In the genomic region with DNA sequence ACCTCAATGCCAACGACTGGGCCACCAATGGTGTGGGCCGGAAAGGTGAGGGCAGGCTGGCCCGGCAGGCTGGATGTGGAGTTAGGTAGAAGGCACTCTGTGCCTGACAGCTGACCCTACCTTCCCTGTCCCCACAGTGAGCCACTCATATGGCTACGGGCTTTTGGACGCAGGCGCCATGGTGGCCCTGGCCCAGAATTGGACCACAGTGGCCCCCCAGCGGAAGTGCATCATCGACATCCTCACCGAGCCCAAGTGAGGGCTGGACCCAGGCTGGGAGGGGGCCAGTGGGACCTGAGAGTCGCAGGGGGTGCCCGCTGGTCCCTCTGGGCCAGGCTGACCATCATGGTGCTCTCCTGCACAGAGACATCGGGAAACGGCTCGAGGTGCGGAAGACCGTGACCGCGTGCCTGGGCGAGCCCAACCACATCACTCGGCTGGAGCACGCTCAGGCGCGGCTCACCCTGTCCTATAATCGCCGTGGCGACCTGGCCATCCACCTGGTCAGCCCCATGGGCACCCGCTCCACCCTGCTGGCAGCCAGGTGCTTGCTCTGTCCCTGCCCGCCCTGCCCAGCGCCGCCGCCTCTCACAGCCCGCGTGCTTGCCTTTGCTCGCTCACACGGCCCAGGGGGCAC, we compare ENCODE assay signal across 1 cellular context.
TF ChIP-seq lines count a peak whose summit lies in the region.

No MANE protein-coding gene starts in this region.

TF ChIP-seq in HepG2, 621 proteins besides CTCF, POLR2A, EP300 and RAD21:
- TF ChIP-seq NBN (conservative IDR thresholded peaks at IDR 0.05): no peak
- TF ChIP-seq RBFOX2 (IDR thresholded peaks at IDR 0.05; ENCODE audit: low read depth, low read length): 0 out of 2 replicates have a peak, but pooled peaks have one; percentile 20
